Comparison of ENCODE assay signal across 19 cellular contexts in genomic region chr3:13698498-13698897, GRCh38.
"Had no signal": no experiment of that assay in that cellular context is flagged by ENCODE, and none has a peak within 500 bp of the region (broad histone marks: within the 10 kb centered on the region; RNA-seq: fewer than 3 reads in every experiment).

No MANE protein-coding gene starts in this region.

- H3K4me1 ChIP-seq: colonic mucosa, parathyroid adenoma, suprapubic skin, transverse colon, vagina had no signal

- H3K79me2 ChIP-seq: parathyroid adenoma had no signal

- H3K4me2 ChIP-seq: smooth muscle cell had no signal

- DNase-seq: activated CD4-positive, alpha-beta T cell treated with anti-CD3 and anti-CD28 coated beads, Interleukin-2, amount 10 ng/mL, durations not matched to agents 24 days and 14 days; activated CD4-positive, CD25-positive, alpha-beta regulatory T cell; activated CD8-positive, alpha-beta T cell treated with anti-CD3 and anti-CD28 coated beads for 36 hours; activated naive CD4-positive, alpha-beta T cell treated with anti-CD3 and anti-CD28 coated beads, Interleukin-2, amount 10 ng/mL, durations not matched to agents 7 days and 5 days; activated T-cell treated with anti-CD3 and anti-CD28 coated beads, Interleukin-2, amount 50 U/mL, for 1 hour; colonic mucosa; erythroblast; foreskin melanocyte; mucosa of descending colon; naive B cell; stimulated activated CD4-positive, alpha-beta T cell treated with anti-CD3 and anti-CD28 coated beads, Interleukin-4, amount 100 ng/mL, for 1 hour; stimulated activated naive CD8-positive, alpha-beta T cell treated with anti-CD3 and anti-CD28 coated beads, Interleukin-15, amount 100 ng/mL, for 72 hours; transverse colon had no signal

- H3K9me3 ChIP-seq: colonic mucosa, mucosa of descending colon, neutrophil, suprapubic skin, transverse colon, vagina had no signal

- H3K27ac ChIP-seq: colonic mucosa, neutrophil, parathyroid adenoma, suprapubic skin, transverse colon, vagina had no signal

- H3K27me3 ChIP-seq: colonic mucosa, neutrophil, vagina had no signal

- H2AFZ ChIP-seq: parathyroid adenoma had no signal

- FAIRE-seq: endometrium had no signal

- H3K4me3 ChIP-seq: colonic mucosa, mucosa of descending colon, smooth muscle cell, suprapubic skin, transverse colon, vagina had no signal

- H3K36me3 ChIP-seq: colonic mucosa, neutrophil, suprapubic skin, transverse colon, vagina had no signal
